ENCODE assay signal across 23 cellular contexts in genomic region chr1:92927870-92928269, GRCh38. TPM values are rescaled to one million over a fixed set of nuclear protein-coding genes. Genes with fewer than 3 reads are reported as not detected.
DNase-seq lines count a peak whose midpoint lies in the region; ATAC-seq, FAIRE-seq and TF ChIP-seq lines count a peak whose summit lies in the region.
"Had no signal": no experiment of that assay in that cellular context is flagged by ENCODE, and none has a peak within 500 bp of the region (broad histone marks: within the 10 kb centered on the region; RNA-seq: fewer than 3 reads in every experiment).

No MANE protein-coding gene starts in this region.

- ATAC-seq in memory B cell (ENCODE audit: low read depth) (peak; percentile 34), HG02840 (IDR thresholded peaks at IDR 0.05; ENCODE audit: low FRiP score, unreplicated experiment) (no peak)
- ATAC-seq: activated CD4-positive, CD25-positive, alpha-beta regulatory T cell treated with anti-CD3 and anti-CD28 coated beads, Interleukin-2, amount 50 U/mL, for 24 hours; stimulated activated naive CD8-positive, alpha-beta T cell treated with anti-CD3 and anti-CD28 coated beads, Interleukin-15, amount 100 ng/mL, for 72 hours had no signal

- no peak overlapping the region for H3K9ac ChIP-seq in kidney (ENCODE audit: low read length in 2 of 2)
- H3K9ac ChIP-seq: BLaER1 had no signal

- no peak overlapping the region for H3K4me3 Mint-ChIP-seq in memory B cell
- H3K4me3 Mint-ChIP-seq: activated CD4-positive, alpha-beta memory T cell treated with anti-CD3 and anti-CD28 coated beads, Interleukin-2, amount 10 ng/mL, durations not matched to agents 7 days and 5 days; endodermal cell; stimulated activated naive CD8-positive, alpha-beta T cell treated with anti-CD3 and anti-CD28 coated beads, Interleukin-15, amount 100 ng/mL, for 72 hours had no signal

- no peak for FAIRE-seq in HTR-8/SVneo (lab: Jason Lieb, UNC)
- FAIRE-seq in kidney (lab: Jason Lieb, UNC) = no peak
- FAIRE-seq: bronchial epithelial cell, GM18507 had no signal

- no peak overlapping the region for H3K27ac Mint-ChIP-seq in memory B cell
- H3K27ac Mint-ChIP-seq: activated CD4-positive, alpha-beta memory T cell treated with anti-CD3 and anti-CD28 coated beads, Interleukin-2, amount 10 ng/mL, durations not matched to agents 7 days and 5 days; endodermal cell had no signal

- H3K4me3 ChIP-seq in GM12875 (ENCODE audit: low read depth, low read length) (no peak overlapping the region), kidney (ENCODE audit: low read length in 2 of 2) (no peak overlapping the region)
- H3K4me3 ChIP-seq: BLaER1, coronary artery, MG63, transverse colon had no signal

- no peaks in the 10 kb centered on the region for H3K4me1 ChIP-seq in kidney (ENCODE audit: control insufficient read depth in 1 of 2, insufficient read depth in 1 of 2, low read depth in 1 of 2, low read length in 2 of 2)

- peak; percentile 22; the same call in 1 of the 2 replicates for TF ChIP-seq CTCF in GM12875 (IDR thresholded peaks at IDR 0.05; ENCODE audit: borderline replicate concordance, insufficient read depth, low read depth, low read length)
- no peak for TF ChIP-seq CTCF in kidney (IDR thresholded peaks at IDR 0.05; ENCODE audit: borderline replicate concordance, extremely low read depth, insufficient read depth)

- no peak overlapping the region for H3K27ac ChIP-seq in kidney (ENCODE audit: low read depth in 2 of 2, low read length in 2 of 2)
- H3K27ac ChIP-seq: BLaER1, coronary artery, transverse colon had no signal

- no peaks in the 10 kb centered on the region for H3K27me3 Mint-ChIP-seq in memory B cell
- H3K27me3 Mint-ChIP-seq: activated CD4-positive, alpha-beta memory T cell treated with anti-CD3 and anti-CD28 coated beads, Interleukin-2, amount 10 ng/mL, durations not matched to agents 7 days and 5 days; stimulated activated naive CD8-positive, alpha-beta T cell treated with anti-CD3 and anti-CD28 coated beads, Interleukin-15, amount 100 ng/mL, for 72 hours had no signal

- H3K9me3 Mint-ChIP-seq in memory B cell = no peaks in the 10 kb centered on the region
- H3K9me3 Mint-ChIP-seq: activated CD4-positive, alpha-beta memory T cell treated with anti-CD3 and anti-CD28 coated beads, Interleukin-2, amount 10 ng/mL, durations not matched to agents 7 days and 5 days; endodermal cell had no signal

- intact Hi-C loops in kidney (cut with DNase I) = no loop called here

- H3K36me3 Mint-ChIP-seq in memory B cell = peaks cover 16% of the 10 kb centered on the region

- peak; percentile 37 for DNase-seq in SIG-M5 treated with dmso at 0.1 percent for 504 hours (lab: John Stamatoyannopoulos, UW; ENCODE audit: unreplicated experiment)
- no peak for DNase-seq in SIG-M5 (lab: John Stamatoyannopoulos, UW)
- peak; percentile 24 for DNase-seq in OCI-M1 (lab: John Stamatoyannopoulos, UW)
- no peak for DNase-seq in memory B cell (ENCODE audit: low spot score in 2 of 2)
- no peak for DNase-seq in HTR-8/SVneo (ENCODE audit: insufficient read length, low spot score)
- no peak for DNase-seq in kidney
- DNase-seq: activated CD4-positive, alpha-beta memory T cell treated with anti-CD3 and anti-CD28 coated beads, Interleukin-2, amount 10 ng/mL, durations not matched to agents 7 days and 5 days; endodermal cell; H7; mesenchymal stem cell; MG63; NCI-H187; NCI-H774; stimulated activated CD4-positive, alpha-beta T cell treated with anti-CD3 and anti-CD28 coated beads, Interleukin-4, amount 100 ng/mL, for 24 hours; stimulated activated naive CD8-positive, alpha-beta T cell treated with anti-CD3 and anti-CD28 coated beads, Interleukin-15, amount 100 ng/mL, for 72 hours; transverse colon had no signal

- H3K9me3 ChIP-seq in kidney (ENCODE audit: control insufficient read depth in 1 of 2, low read length in 2 of 2) = no peaks in the 10 kb centered on the region
- H3K9me3 ChIP-seq: BLaER1, MG63, transverse colon had no signal

- H3K4me1 Mint-ChIP-seq in memory B cell = peaks cover 42% of the 10 kb centered on the region
- H3K4me1 Mint-ChIP-seq: endodermal cell had no signal

- no peaks in the 10 kb centered on the region for H3K36me3 ChIP-seq in kidney (ENCODE audit: control insufficient read depth in 1 of 2, insufficient read depth in 2 of 2, low read length in 2 of 2)
- H3K36me3 ChIP-seq: BLaER1, MG63, transverse colon had no signal

RNA-seq across cellular contexts. Expression of gene DIPK1A, which starts 33.4 kb away (rescaled TPM):
- total RNA-seq in kidney = 4.0 TPM
- 6.1 TPM for polyA plus RNA-seq in kidney (ENCODE audit: insufficient read depth, low read depth, low replicate concordance)

Comparison
In these comparisons a context has a peak if more than half of its experiments do, and no peak if none do; other contexts are left out.
1. DNase-seq: peak in SIG-M5 treated with dmso at 0.1 percent for 504 hours (single experiment) and OCI-M1 (single experiment); none in SIG-M5 (single experiment), memory B cell (0 of 2), HTR-8/SVneo (single experiment) and kidney (single experiment).